20 cellular contexts compared by ENCODE assay signal in the genomic region with DNA sequence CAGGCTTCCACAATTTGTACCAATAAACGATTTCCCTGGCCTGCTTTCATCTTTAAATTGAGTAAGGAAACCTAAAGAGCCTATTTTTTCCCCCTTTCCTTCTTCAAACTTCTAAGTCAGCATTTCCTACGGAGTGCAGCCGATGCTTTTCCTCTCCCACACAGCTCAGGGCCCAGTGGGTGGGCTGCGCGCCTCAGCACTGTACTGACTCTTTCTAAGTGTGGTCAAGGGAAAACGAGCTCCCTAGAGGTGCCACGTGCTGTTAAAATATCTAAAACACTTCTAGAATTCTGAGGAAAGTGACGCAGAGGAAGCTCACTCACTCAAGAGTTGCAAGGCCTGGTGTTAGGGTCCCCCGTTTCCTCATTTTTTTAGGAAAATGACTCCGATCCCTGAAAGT. TPM values are rescaled to one million over a fixed set of nuclear protein-coding genes. Genes with fewer than 3 reads are reported as not detected.
DNase-seq lines count a peak whose midpoint lies in the region; ATAC-seq and TF ChIP-seq lines count a peak whose summit lies in the region.
"Had no signal": no experiment of that assay in that cellular context is flagged by ENCODE, and none has a peak within 500 bp of the region (broad histone marks: within the 10 kb centered on the region; RNA-seq: fewer than 3 reads in every experiment).

No MANE protein-coding gene starts in this region.

- no peaks in the 10 kb centered on the region for H3K79me2 ChIP-seq in GM23338 (replicated peaks; ENCODE audit: insufficient read depth)

- H3K4me2 ChIP-seq in GM23338: no peak overlapping the region

- no peak for DNase-seq in GM23338 (ENCODE audit: low spot score)
- no peak for DNase-seq in WTC11 (ENCODE audit: low spot score)
- peak; percentile 64 for DNase-seq in choroid plexus epithelial cell (ENCODE audit: low read depth)
- DNase-seq in smooth muscle cell of the brain vasculature (ENCODE audit: low read depth, low spot score): peak; percentile 65
- no peak for DNase-seq in testis
- no peak for DNase-seq in psoas muscle
- no peak for DNase-seq in NCI-H2029 (lab: John Stamatoyannopoulos, UW)
- DNase-seq: ACHN; BE2C; CD8-positive, alpha-beta T cell; COR-L47; DMS153; DMS79 treated with DMSO at 0.1 percent for 48 hours; EL; GM23248; H7 had no signal

- 78 to 81% methylated on average over 10 of the region's 10 CpGs for WGBS in testis, 2 donors
- 65 to 74% (median 72%) methylated on average over 10 of the region's 10 CpGs for WGBS in psoas muscle, 3 donors

- H3K4me1 Mint-ChIP-seq in GM23338 (no peaks in the 10 kb centered on the region; the same call in 2 of the 3 replicates), WTC11 (no peaks in the 10 kb centered on the region; the same call in 1 of the 2 replicates)
- H3K4me1 Mint-ChIP-seq: IgD-negative memory B cell had no signal

- H3F3A ChIP-seq in GM23338 (replicated peaks; ENCODE audit: low read depth): no peaks in the 10 kb centered on the region

- no peaks in the 10 kb centered on the region for H4K20me1 ChIP-seq in GM23338 (replicated peaks; ENCODE audit: insufficient read depth)

- H3K27me3 Mint-ChIP-seq in GM23338 (ENCODE audit: insufficient read depth, low read depth, poor library complexity): peaks cover 5% of the 10 kb centered on the region
- H3K27me3 Mint-ChIP-seq in WTC11 (ENCODE audit: low read depth): no peaks in the 10 kb centered on the region
- H3K27me3 Mint-ChIP-seq: IgD-negative memory B cell had no signal

- no peak overlapping the region for H2AFZ ChIP-seq in GM23338
- H2AFZ ChIP-seq: GM23248 had no signal

- no peaks in the 10 kb centered on the region for H3K36me3 ChIP-seq in GM23338 (ENCODE audit: insufficient read depth)
- H3K36me3 ChIP-seq in testis (ENCODE audit: low read depth, missing control alignments): no peaks in the 10 kb centered on the region
- H3K36me3 ChIP-seq in psoas muscle (ENCODE audit: insufficient read depth in 1 of 2, low read depth in 1 of 2): no peaks in the 10 kb centered on the region
- H3K36me3 ChIP-seq: BE2C had no signal

- H3K9me3 Mint-ChIP-seq in GM23338 (no peaks in the 10 kb centered on the region), WTC11 (peaks cover 4% of the 10 kb centered on the region; the same call in 1 of the 2 replicates)
- H3K9me3 Mint-ChIP-seq: CD8-positive, alpha-beta T cell had no signal

- POLR2A ChIA-PET in WTC11 (lab: Charles Lee): interaction anchor here (0.6 kb wide), 1 partner anchor 10 kb away, joined by 4 read pairs; no protein-coding TSS in a partner anchor

- H3K4me1 ChIP-seq in GM23338 (ENCODE audit: insufficient read depth): no peaks in the 10 kb centered on the region
- no peaks in the 10 kb centered on the region for H3K4me1 ChIP-seq in testis
- H3K4me1 ChIP-seq in psoas muscle: no peaks in the 10 kb centered on the region
- H3K4me1 ChIP-seq: BE2C had no signal

- H3K9me3 ChIP-seq in testis (no peaks in the 10 kb centered on the region), psoas muscle (no peaks in the 10 kb centered on the region)
- H3K9me3 ChIP-seq: BE2C had no signal

- H3K9me2 ChIP-seq in GM23338 (ENCODE audit: insufficient read depth): peaks cover 1% of the 10 kb centered on the region

- no peak for TF ChIP-seq POLR2A in testis (IDR thresholded peaks at IDR 0.05)

- intact Hi-C loops in testis (cut with DNase I; ENCODE audit: low total_unique reads) (no loop called here), psoas muscle (cut with DNase I) (no loop called here)

- H3K27ac ChIP-seq in GM23338 (ENCODE audit: low read depth): no peak overlapping the region
- no peak overlapping the region for H3K27ac ChIP-seq in testis
- H3K27ac ChIP-seq in psoas muscle: no peak overlapping the region
- H3K27ac ChIP-seq: GM23248 had no signal

- H3K27ac Mint-ChIP-seq in GM23338 (0 out of 2 replicates have a peak overlapping the region, but pooled peaks have one; percentile 64), WTC11 (no peak overlapping the region)
- H3K27ac Mint-ChIP-seq: CD14-positive monocyte; CD8-positive, alpha-beta T cell; IgD-negative memory B cell had no signal

- TF ChIP-seq CTCF in GM23338 (conservative IDR thresholded peaks at IDR 0.05; ENCODE audit: low read depth in 2 of 2) (no peak), WTC11 (IDR thresholded peaks at IDR 0.05) (no peak), choroid plexus epithelial cell (conservative IDR thresholded peaks at IDR 0.05; ENCODE audit: low read depth, low read length) (no peak), testis (IDR thresholded peaks at IDR 0.05) (no peak), psoas muscle (IDR thresholded peaks at IDR 0.05) (no peak)

- H3K36me3 Mint-ChIP-seq in GM23338 (ENCODE audit: low read depth): 0 out of 3 replicates have a peak, but pooled peaks cover 3% of the 10 kb centered on the region
- no peaks in the 10 kb centered on the region; the same call in 1 of the 2 replicates for H3K36me3 Mint-ChIP-seq in WTC11
- H3K36me3 Mint-ChIP-seq: CD14-positive monocyte; CD8-positive, alpha-beta T cell; IgD-negative memory B cell had no signal

- no peaks in the 10 kb centered on the region for H3K27me3 ChIP-seq in GM23338 (ENCODE audit: insufficient read depth)
- no peaks in the 10 kb centered on the region for H3K27me3 ChIP-seq in testis
- H3K27me3 ChIP-seq in psoas muscle (ENCODE audit: insufficient read depth in 3 of 3, low read length in 2 of 3): no peaks in the 10 kb centered on the region
- H3K27me3 ChIP-seq: BE2C had no signal

- H3K4me3 ChIP-seq in GM23338 (no peak overlapping the region), choroid plexus epithelial cell (ENCODE audit: low read depth, low read length) (no peak overlapping the region), testis (no peak overlapping the region), psoas muscle (no peak overlapping the region)
- H3K4me3 ChIP-seq: GM23248 had no signal

- H3K4me3 Mint-ChIP-seq in GM23338 (no peak overlapping the region), WTC11 (no peak overlapping the region)
- H3K4me3 Mint-ChIP-seq: CD14-positive monocyte; CD8-positive, alpha-beta T cell; IgD-negative memory B cell had no signal

- ATAC-seq in GM23338 (peak; percentile 52; the same call in 2 of the 3 replicates), WTC11 (peak; percentile 34; the same call in 1 of the 2 replicates), psoas muscle (no peak)
- ATAC-seq: CD8-positive, alpha-beta T cell had no signal

- CTCF ChIA-PET in WTC11 (lab: Charles Lee): interaction anchor here (0.9 to 1.5 kb wide), 2 partner anchors 19 to 361 kb away, joined by 4 to 8 read pairs; no protein-coding TSS in a partner anchor

TF ChIP-seq in GM23338, 12 proteins besides CTCF, POLR2A, EP300 and RAD21 (continues in another document):
- TF ChIP-seq ZNF114 (CRISPR knock-in tag; IDR thresholded peaks at IDR 0.05): no peak

TF ChIP-seq in WTC11, 78 proteins besides CTCF, POLR2A, EP300 and RAD21 (continues in another document):
- TF ChIP-seq ZNF121 (CRISPR knock-in tag; IDR thresholded peaks at IDR 0.05) (no peak), USF1 (CRISPR knock-in tag; IDR thresholded peaks at IDR 0.05) (no peak), HMGA2 (CRISPR knock-in tag; IDR thresholded peaks at IDR 0.05) (no peak), ATF6 (CRISPR knock-in tag; IDR thresholded peaks at IDR 0.05) (no peak), FOXK1 (CRISPR knock-in tag; IDR thresholded peaks at IDR 0.05) (no peak), PRRX2 (CRISPR knock-in tag; IDR thresholded peaks at IDR 0.05) (no peak), SOX15 (CRISPR knock-in tag; IDR thresholded peaks at IDR 0.05) (no peak)
- TF ChIP-seq, protein P1, sequence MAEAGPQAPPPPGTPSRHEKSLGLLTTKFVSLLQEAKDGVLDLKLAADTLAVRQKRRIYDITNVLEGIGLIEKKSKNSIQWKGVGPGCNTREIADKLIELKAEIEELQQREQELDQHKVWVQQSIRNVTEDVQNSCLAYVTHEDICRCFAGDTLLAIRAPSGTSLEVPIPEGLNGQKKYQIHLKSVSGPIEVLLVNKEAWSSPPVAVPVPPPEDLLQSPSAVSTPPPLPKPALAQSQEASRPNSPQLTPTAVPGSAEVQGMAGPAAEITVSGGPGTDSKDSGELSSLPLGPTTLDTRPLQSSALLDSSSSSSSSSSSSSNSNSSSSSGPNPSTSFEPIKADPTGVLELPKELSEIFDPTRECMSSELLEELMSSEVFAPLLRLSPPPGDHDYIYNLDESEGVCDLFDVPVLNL (CRISPR knock-in tag; IDR thresholded peaks at IDR 0.05; ENCODE audit: borderline replicate concordance, low read depth): no peak

RNA-seq across cellular contexts. Expression of gene STEAP1B, which starts 29.0 kb away (rescaled TPM):
- 13.9 and 16.5 TPM in 2 replicates for total RNA-seq in GM23338 (2014; rRNA removed; shearing (Covaris generic))
- polyA plus RNA-seq in GM23338 (2016; fragmentation: Nextera tagmentation; extraction: Ambion mirVana) (4.5 and 4.9 TPM in 2 replicates), testis (ENCODE audit: insufficient read depth, low read depth, low replicate concordance) (7.4 TPM), psoas muscle (1 to 10 TPM in 2 of 3 donors, under 1 TPM in 1; 0.24 to 1.6 (median 1.4) TPM)
- total RNA-seq in WTC11 (2021) (5.4 to 6.3 TPM (median 5.5 TPM) in 3 replicates), testis (10 to 100 TPM; 11.3 TPM), psoas muscle (1 to 10 TPM in 1 of 4 donors, under 1 TPM in 3; 0.86 to 1.2 (median 0.91) TPM)
- total RNA-seq: A172; CD8-positive, alpha-beta T cell; HT-29 had no signal

Comparison
In these comparisons a context has a peak if more than half of its experiments do, and no peak if none do; other contexts are left out.
1. ATAC-seq: peak in GM23338 (single experiment) and WTC11 (single experiment); none in psoas muscle (0 of 4).
2. DNase-seq: peak in choroid plexus epithelial cell (single experiment) and smooth muscle cell of the brain vasculature (single experiment); none in GM23338 (single experiment), WTC11 (single experiment), testis (single experiment), psoas muscle (0 of 2) and NCI-H2029 (single experiment).